In genomic region chr1:18927082-18927653, GRCh38 we compare ENCODE assay signal across 8 cellular contexts. TPM values are rescaled to one million over a fixed set of nuclear protein-coding genes. Genes with fewer than 3 reads are reported as not detected.
DNase-seq lines count a peak whose midpoint lies in the region; ATAC-seq, FAIRE-seq and TF ChIP-seq lines count a peak whose summit lies in the region.

No MANE protein-coding gene starts in this region.

- peak overlapping the region; percentile 26 to 60 for H3K9ac ChIP-seq in colonic mucosa (ENCODE audit: low read depth in 2 of 2, low read length in 2 of 2)

- FAIRE-seq in small intestine (lab: Jason Lieb, UNC), result no peak

- H3K4me2 ChIP-seq in OCI-LY7 (ENCODE audit: low read length), result peak overlapping the region; percentile 45

- BruUV-seq in OCI-LY7 (replicated peaks; lab: Mats Ljungman, UMichigan), result no TSS peak

- TF ChIP-seq CTCF in OCI-LY7 (conservative IDR thresholded peaks at IDR 0.05; ENCODE audit: low read length) (no peak), colonic mucosa (IDR thresholded peaks at IDR 0.05) (no peak)

- peak overlapping the region; percentile 50 for H2AFZ ChIP-seq in OCI-LY7 (ENCODE audit: low read length)

- no peak overlapping the region for H3K27ac ChIP-seq in OCI-LY7 (ENCODE audit: low read depth, low read length, poor library complexity, severe bottlenecking)
- H3K27ac ChIP-seq in colonic mucosa, result peak overlapping the region; percentile 65
- peak overlapping the region; percentile 74 to 77 for H3K27ac ChIP-seq in small intestine (ENCODE audit: low read depth in 1 of 2, low read length in 1 of 2)

- H3K36me3 ChIP-seq in OCI-LY7 (ENCODE audit: insufficient read depth, low read length) (no peaks in the 10 kb centered on the region), colonic mucosa (no peaks in the 10 kb centered on the region), small intestine (ENCODE audit: control insufficient read depth in 2 of 2, insufficient read depth in 2 of 2, low read length in 2 of 2) (no peaks in the 10 kb centered on the region)

- peaks cover 18% of the 10 kb centered on the region for H3K4me1 ChIP-seq in OCI-LY7 (ENCODE audit: insufficient read depth, low read length, poor library complexity, severe bottlenecking)
- H3K4me1 ChIP-seq in colonic mucosa, result peaks cover 3% of the 10 kb centered on the region
- H3K4me1 ChIP-seq in small intestine (ENCODE audit: control insufficient read depth in 2 of 2, insufficient read depth in 1 of 2, low read depth in 1 of 2, low read length in 1 of 2), result peaks cover 0 to 14% of the 10 kb centered on the region in 2 donors

- DNase-seq in stimulated activated CD4-positive, alpha-beta T cell treated with anti-CD3 and anti-CD28 coated beads, Interleukin-12 subunit alpha, Interleukin-12 subunit beta, amount 100 ng/mL, for 4 hours, result peak; percentile 29
- DNase-seq in stimulated activated CD4-positive, alpha-beta T cell treated with anti-CD3 and anti-CD28 coated beads, Interleukin-2, amount 100 ng/mL, for 48 hours, result no peak
- peak; percentile 5 for DNase-seq in OCI-LY7 (ENCODE audit: low spot score)
- DNase-seq in colonic mucosa, result no peak
- no peak for DNase-seq in small intestine
- DNase-seq in mesenteric fat pad (ENCODE audit: low spot score), result no peak
- DNase-seq in left lobe of liver (ENCODE audit: low spot score), result no peak

- no peaks in the 10 kb centered on the region for H4K20me1 ChIP-seq in OCI-LY7 (ENCODE audit: insufficient read depth, low read length)

- H3K4me3 ChIP-seq in OCI-LY7 (ENCODE audit: low read depth, low read length, poor library complexity, severe bottlenecking) (no peak overlapping the region), colonic mucosa (no peak overlapping the region), small intestine (ENCODE audit: low read depth in 1 of 2, low read length in 2 of 2) (peak overlapping the region in 1 of 2 donors; percentile 14)

- no peaks in the 10 kb centered on the region for H3K9me2 ChIP-seq in OCI-LY7 (ENCODE audit: insufficient read depth, low read length)

- WGBS in small intestine, 3 donors, result 46 to 59% (median 57%) methylated on average over 15 to 16 of the region's 16 CpGs

- intact Hi-C loops in OCI-LY7 (cut with micrococcal nuclease; ENCODE audit: unreplicated experiment) (no loop called here), colonic mucosa (cut with DNase I) (no loop called here)

- no peaks in the 10 kb centered on the region for H3K9me3 ChIP-seq in OCI-LY7 (ENCODE audit: low read length)
- no peaks in the 10 kb centered on the region for H3K9me3 ChIP-seq in colonic mucosa
- H3K9me3 ChIP-seq in small intestine (ENCODE audit: control insufficient read depth, low read depth), result no peaks in the 10 kb centered on the region

- H3K79me2 ChIP-seq in OCI-LY7 (ENCODE audit: insufficient read depth, low read depth, low read length), result no peaks in the 10 kb centered on the region

- CTCF ChIA-PET in OCI-LY7 (lab: Charles Lee; ENCODE audit: unreplicated experiment), result interaction anchor here (0.5 to 0.7 kb wide), 2 partner anchors 12 to 608 kb away, joined by 3 to 4 read pairs; no protein-coding TSS in a partner anchor

- no peaks in the 10 kb centered on the region for H3K27me3 ChIP-seq in colonic mucosa
- no peaks in the 10 kb centered on the region for H3K27me3 ChIP-seq in small intestine (ENCODE audit: control insufficient read depth in 2 of 2, insufficient read depth in 2 of 2, low read length in 2 of 2)

- POLR2A ChIA-PET in OCI-LY7 (lab: Charles Lee), result interaction anchor here (0.6 to 1.2 kb wide), 3 partner anchors 13 to 110 kb away, joined by 3 to 6 read pairs (median 5); no protein-coding TSS in a partner anchor

- ATAC-seq in HG02763 (IDR thresholded peaks at IDR 0.05; ENCODE audit: unreplicated experiment) (no peak), left lobe of liver (no peak)

RNA-seq across cellular contexts. Expression of gene ALDH4A1, which starts 24.8 kb away (rescaled TPM):
- total RNA-seq in OCI-LY7 (2014; rRNA removed; shearing (Covaris generic)), result 3.8 and 6.1 TPM in 2 replicates
- total RNA-seq in OCI-LY7 (2022) (6.2 and 7.6 TPM in 2 replicates), colonic mucosa (10 to 100 TPM in 1 of 2 donors, 1 to 10 TPM in 1; 7.9 to 13.0 TPM), mesenteric fat pad (54.8 TPM), left lobe of liver (359 TPM)
- 1 to 10 TPM in 1 of 3 donors, under 1 TPM in 2; 0.22 to 6.3 (median 0.81) TPM for polyA plus RNA-seq in small intestine

RNA-seq across cellular contexts. Expression of gene IFFO2, which starts 29.3 kb away (rescaled TPM):
- 0.06 and 0.08 TPM in 2 replicates for total RNA-seq in OCI-LY7 (2014; rRNA removed; shearing (Covaris generic))
- total RNA-seq in OCI-LY7 (2022) (0.20 and 0.44 TPM in 2 replicates), colonic mucosa (10 to 100 TPM in 1 of 2 donors, 1 to 10 TPM in 1; 5.6 to 14.0 TPM), mesenteric fat pad (10.1 TPM), left lobe of liver (4.1 TPM)
- polyA plus RNA-seq in small intestine, result 1 to 10 TPM in 2 of 3 donors, under 1 TPM in 1; 0.22 to 3.5 (median 1.4) TPM

Comparison
In these comparisons a context has a peak if more than half of its experiments do, and no peak if none do; other contexts are left out.
1. DNase-seq: peak in stimulated activated CD4-positive, alpha-beta T cell treated with anti-CD3 and anti-CD28 coated beads, Interleukin-12 subunit alpha, Interleukin-12 subunit beta, amount 100 ng/mL, for 4 hours (single experiment) and OCI-LY7 (single experiment); none in stimulated activated CD4-positive, alpha-beta T cell treated with anti-CD3 and anti-CD28 coated beads, Interleukin-2, amount 100 ng/mL, for 48 hours (0 of 2), colonic mucosa (single experiment), small intestine (single experiment), mesenteric fat pad (single experiment) and left lobe of liver (single experiment).